Comparison of ENCODE assay signal across 1 cellular context in the genomic region with DNA sequence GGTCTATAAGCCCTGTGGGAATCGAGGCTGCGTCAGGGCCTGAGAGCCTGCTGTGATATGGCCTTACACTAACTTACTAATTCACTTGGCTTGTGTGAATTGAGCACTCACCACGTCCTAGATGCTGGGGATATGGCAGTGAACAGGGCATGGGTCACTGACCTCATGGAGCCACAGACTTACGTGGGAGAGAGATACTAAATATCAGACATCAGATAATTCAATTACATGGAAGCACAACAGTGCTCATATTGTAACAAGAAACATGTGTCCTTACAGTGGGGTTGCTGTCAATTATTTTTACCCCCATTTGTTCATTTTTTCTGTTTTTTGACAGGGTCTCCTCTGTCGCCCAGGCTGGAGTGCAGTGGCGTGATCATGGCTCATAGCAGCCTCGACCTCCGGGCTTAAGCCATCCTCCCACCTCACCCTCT.
TF ChIP-seq lines count a peak whose summit lies in the region.

No MANE protein-coding gene starts in this region.

TF ChIP-seq in WTC11, 78 proteins besides CTCF, POLR2A, EP300 and RAD21:
- TF ChIP-seq ATF3 (CRISPR knock-in tag; conservative IDR thresholded peaks at IDR 0.05) (no peak), CREM (CRISPR knock-in tag; IDR thresholded peaks at IDR 0.05) (no peak), AFF4 (CRISPR knock-in tag; IDR thresholded peaks at IDR 0.05; ENCODE audit: borderline replicate concordance) (no peak), ZNF121 (CRISPR knock-in tag; IDR thresholded peaks at IDR 0.05) (no peak), GRHL2 (CRISPR knock-in tag; IDR thresholded peaks at IDR 0.05; ENCODE audit: insufficient replicate concordance, severe bottlenecking) (no peak), ETV6 (CRISPR knock-in tag; IDR thresholded peaks at IDR 0.05) (no peak), FOXP4 (CRISPR knock-in tag; IDR thresholded peaks at IDR 0.05) (no peak), NR3C1 (CRISPR knock-in tag; conservative IDR thresholded peaks at IDR 0.05; ENCODE audit: low read depth) (no peak)
- TF ChIP-seq, protein P1, sequence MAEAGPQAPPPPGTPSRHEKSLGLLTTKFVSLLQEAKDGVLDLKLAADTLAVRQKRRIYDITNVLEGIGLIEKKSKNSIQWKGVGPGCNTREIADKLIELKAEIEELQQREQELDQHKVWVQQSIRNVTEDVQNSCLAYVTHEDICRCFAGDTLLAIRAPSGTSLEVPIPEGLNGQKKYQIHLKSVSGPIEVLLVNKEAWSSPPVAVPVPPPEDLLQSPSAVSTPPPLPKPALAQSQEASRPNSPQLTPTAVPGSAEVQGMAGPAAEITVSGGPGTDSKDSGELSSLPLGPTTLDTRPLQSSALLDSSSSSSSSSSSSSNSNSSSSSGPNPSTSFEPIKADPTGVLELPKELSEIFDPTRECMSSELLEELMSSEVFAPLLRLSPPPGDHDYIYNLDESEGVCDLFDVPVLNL (CRISPR knock-in tag; IDR thresholded peaks at IDR 0.05; ENCODE audit: borderline replicate concordance, low read depth), result no peak
- TF ChIP-seq, protein P2, sequence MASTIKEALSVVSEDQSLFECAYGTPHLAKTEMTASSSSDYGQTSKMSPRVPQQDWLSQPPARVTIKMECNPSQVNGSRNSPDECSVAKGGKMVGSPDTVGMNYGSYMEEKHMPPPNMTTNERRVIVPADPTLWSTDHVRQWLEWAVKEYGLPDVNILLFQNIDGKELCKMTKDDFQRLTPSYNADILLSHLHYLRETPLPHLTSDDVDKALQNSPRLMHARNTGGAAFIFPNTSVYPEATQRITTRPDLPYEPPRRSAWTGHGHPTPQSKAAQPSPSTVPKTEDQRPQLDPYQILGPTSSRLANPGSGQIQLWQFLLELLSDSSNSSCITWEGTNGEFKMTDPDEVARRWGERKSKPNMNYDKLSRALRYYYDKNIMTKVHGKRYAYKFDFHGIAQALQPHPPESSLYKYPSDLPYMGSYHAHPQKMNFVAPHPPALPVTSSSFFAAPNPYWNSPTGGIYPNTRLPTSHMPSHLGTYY (CRISPR knock-in tag; IDR thresholded peaks at IDR 0.05), result no peak
- TF ChIP-seq, protein P3, sequence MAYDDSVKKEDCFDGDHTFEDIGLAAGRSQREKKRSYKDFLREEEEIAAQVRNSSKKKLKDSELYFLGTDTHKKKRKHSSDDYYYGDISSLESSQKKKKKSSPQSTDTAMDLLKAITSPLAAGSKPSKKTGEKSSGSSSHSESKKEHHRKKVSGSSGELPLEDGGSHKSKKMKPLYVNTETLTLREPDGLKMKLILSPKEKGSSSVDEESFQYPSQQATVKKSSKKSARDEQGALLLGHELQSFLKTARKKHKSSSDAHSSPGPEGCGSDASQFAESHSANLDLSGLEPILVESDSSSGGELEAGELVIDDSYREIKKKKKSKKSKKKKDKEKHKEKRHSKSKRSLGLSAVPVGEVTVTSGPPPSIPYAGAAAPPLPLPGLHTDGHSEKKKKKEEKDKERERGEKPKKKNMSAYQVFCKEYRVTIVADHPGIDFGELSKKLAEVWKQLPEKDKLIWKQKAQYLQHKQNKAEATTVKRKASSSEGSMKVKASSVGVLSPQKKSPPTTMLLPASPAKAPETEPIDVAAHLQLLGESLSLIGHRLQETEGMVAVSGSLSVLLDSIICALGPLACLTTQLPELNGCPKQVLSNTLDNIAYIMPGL (CRISPR knock-in tag; IDR thresholded peaks at IDR 0.05), result no peak
